Comparison of ENCODE assay signal across 34 cellular contexts in genomic region chr16:78970650-78971049, GRCh38.
"Had no signal": no experiment of that assay in that cellular context is flagged by ENCODE, and none has a peak within 500 bp of the region (broad histone marks: within the 10 kb centered on the region; RNA-seq: fewer than 3 reads in every experiment).

No MANE protein-coding gene starts in this region.

- H3K9me3 ChIP-seq: MG63 had no signal

- DNase-seq: Karpas-422, Kasumi-1, MG63, MM.1S, MV-4-11, NCI-H1048, NCI-H1092, NCI-H1092 treated with DMSO at 0.1 percent for 48 hours, NCI-H1105, NCI-H1105 treated with DMSO at 0.1 percent for 48 hours, NCI-H1417, NCI-H1417 treated with DMSO at 0.1 percent for 48 hours, NCI-H1436, NCI-H1436 treated with DMSO at 0.1 percent for 48 hours, NCI-H146, NCI-H1694, NCI-H1694 treated with DMSO at 0.1 percent for 48 hours, NCI-H187, NCI-H187 treated with DMSO at 0.1 percent for 48 hours, NCI-H1930, NCI-H2029, NCI-H2029 treated with DMSO at 0.1 percent for 48 hours, NCI-H2081, NCI-H2081 treated with DMSO at 0.1 percent for 48 hours, NCI-H2107, NCI-H2171, NCI-H2171 treated with DMSO at 0.1 percent for 48 hours, NCI-H2227 treated with DMSO at 0.1 percent for 48 hours, NCI-H226, NCI-H345, NCI-H446, NCI-H446 treated with DMSO at 0.1 percent for 48 hours, NCI-H510A had no signal

- H3K4me2 ChIP-seq: KMS-11 had no signal

- H3K27me3 ChIP-seq: MG63 had no signal

- H3K27ac ChIP-seq: KMS-11 had no signal

- H3K9ac ChIP-seq: KMS-11 had no signal

- H3K36me3 ChIP-seq: MG63 had no signal

- H3K4me3 ChIP-seq: MG63 had no signal
